In genomic region chr15:78540955-78541743, GRCh38 we compare ENCODE assay signal across 8 cellular contexts. TPM values are rescaled to one million over a fixed set of nuclear protein-coding genes. Genes with fewer than 3 reads are reported as not detected.
DNase-seq lines count a peak whose midpoint lies in the region; ATAC-seq, FAIRE-seq and TF ChIP-seq lines count a peak whose summit lies in the region.

No MANE protein-coding gene starts in this region.

- H3K9me3 ChIP-seq in CD4-positive, alpha-beta T cell (ENCODE audit: control insufficient read depth, low read length): no peaks in the 10 kb centered on the region
- no peaks in the 10 kb centered on the region for H3K9me3 ChIP-seq in skeletal muscle satellite cell (replicated peaks; ENCODE audit: low read length)

- intact Hi-C loops in CD4-positive, alpha-beta T cell (cut with DNase I, micrococcal nuclease): loop anchor here (1.0 to 10.0 kb wide), 6 partner anchors 24 to 236 kb away; partner anchors contain the start of genes CHRNA5 (in 2 of the 2) and IREB2 (in 1 of the 2)
- intact Hi-C loops in activated T-helper 1 cell treated with anti-CD3 and anti-CD28 coated beads, Interleukin-12 subunit alpha, Interleukin-12 subunit beta, Interleukin-2, Interleukin-4 antibody, amounts not matched to agents 30 ng/mL and 10 ng/mL and 1 ng/mL, durations not matched to agents 14 hours and 24 hours and 36 hours (cut with micrococcal nuclease): loop anchor here (1.0 to 5.0 kb wide), 5 partner anchors 24 to 331 kb away; partner anchors contain the start of genes CHRNA5, HYKK, MORF4L1 and SKIC8

- CTCF ChIA-PET in CD4-positive, alpha-beta T cell (lab: Charles Lee): interaction anchor here (1.1 to 1.9 kb wide), 2 partner anchors 9 to 210 kb away, joined by 3 to 5 read pairs; no protein-coding TSS in a partner anchor

- peak overlapping the region; percentile 97 for H3K27ac ChIP-seq in CD4-positive, alpha-beta T cell (ENCODE audit: low read depth, low read length)

- H3K27ac Mint-ChIP-seq in CD4-positive, alpha-beta T cell: peak overlapping the region; percentile 99
- H3K27ac Mint-ChIP-seq in activated T-helper 1 cell treated with anti-CD3 and anti-CD28 coated beads, Interleukin-12 subunit alpha, Interleukin-12 subunit beta, Interleukin-2, Interleukin-4 antibody, amounts not matched to agents 30 ng/mL and 10 ng/mL and 1 ng/mL, durations not matched to agents 14 hours and 24 hours and 36 hours: peak overlapping the region; percentile 98

- peak overlapping the region; percentile 93 for H3K4me3 Mint-ChIP-seq in CD4-positive, alpha-beta T cell
- peak overlapping the region; percentile 97 for H3K4me3 Mint-ChIP-seq in activated T-helper 1 cell treated with anti-CD3 and anti-CD28 coated beads, Interleukin-12 subunit alpha, Interleukin-12 subunit beta, Interleukin-2, Interleukin-4 antibody, amounts not matched to agents 30 ng/mL and 10 ng/mL and 1 ng/mL, durations not matched to agents 14 hours and 24 hours and 36 hours

- peaks cover 40% of the 10 kb centered on the region for H3K36me3 ChIP-seq in skeletal muscle satellite cell (ENCODE audit: insufficient read depth, low read length)

- peak in 1 of 10 experiments; percentile 5 for DNase-seq in CD4-positive, alpha-beta T cell
- DNase-seq in Jurkat, Clone E6-1 (ENCODE audit: low read depth, low spot score): no peak
- no peak for DNase-seq in activated T-helper 1 cell treated with anti-CD3 and anti-CD28 coated beads, Interleukin-12 subunit alpha, Interleukin-12 subunit beta, Interleukin-2, Interleukin-4 antibody, amounts not matched to agents 30 ng/mL and 10 ng/mL and 1 ng/mL, durations not matched to agents 14 hours and 24 hours and 36 hours (ENCODE audit: low spot score)
- peak; percentile 1 for DNase-seq in glomerular visceral epithelial cell (ENCODE audit: extremely low spot score)
- no peak for DNase-seq in D721Med (ENCODE audit: insufficient read length, low spot score)

- no peaks in the 10 kb centered on the region for H3K27me3 ChIP-seq in CD4-positive, alpha-beta T cell (ENCODE audit: control insufficient read depth, insufficient read depth, low read length)
- H3K27me3 ChIP-seq in skeletal muscle satellite cell (ENCODE audit: control insufficient read depth, insufficient read depth, low read length): no peaks in the 10 kb centered on the region

- POLR2A ChIA-PET in CD4-positive, alpha-beta T cell (lab: Charles Lee): interaction anchor here (0.5 to 3.9 kb wide), 17 partner anchors 8 to 332 kb away, joined by 3 to 51 read pairs (median 6); partner anchors contain the start of genes CHRNA5, DNAJA4, HYKK and IREB2

- peak overlapping the region; percentile 92 for H3K4me2 ChIP-seq in skeletal muscle satellite cell (ENCODE audit: low read length)

- peak overlapping the region; percentile 91 for H3K4me3 ChIP-seq in Jurkat, Clone E6-1 (ENCODE audit: low read length)
- peak overlapping the region; percentile 96 for H3K4me3 ChIP-seq in skeletal muscle satellite cell (ENCODE audit: low read length)

- H3K27me3 Mint-ChIP-seq in CD4-positive, alpha-beta T cell: no peaks in the 10 kb centered on the region
- no peaks in the 10 kb centered on the region for H3K27me3 Mint-ChIP-seq in activated T-helper 1 cell treated with anti-CD3 and anti-CD28 coated beads, Interleukin-12 subunit alpha, Interleukin-12 subunit beta, Interleukin-2, Interleukin-4 antibody, amounts not matched to agents 30 ng/mL and 10 ng/mL and 1 ng/mL, durations not matched to agents 14 hours and 24 hours and 36 hours (ENCODE audit: insufficient read depth)

- no peaks in the 10 kb centered on the region for H3K9me3 Mint-ChIP-seq in CD4-positive, alpha-beta T cell
- H3K9me3 Mint-ChIP-seq in activated T-helper 1 cell treated with anti-CD3 and anti-CD28 coated beads, Interleukin-12 subunit alpha, Interleukin-12 subunit beta, Interleukin-2, Interleukin-4 antibody, amounts not matched to agents 30 ng/mL and 10 ng/mL and 1 ng/mL, durations not matched to agents 14 hours and 24 hours and 36 hours: no peaks in the 10 kb centered on the region

- FAIRE-seq in D721Med (lab: Jason Lieb, UNC): no peak

- H3K9ac ChIP-seq in skeletal muscle satellite cell (ENCODE audit: low read depth, low read length): peak overlapping the region; percentile 97

- no peak for ATAC-seq in CD4-positive, alpha-beta T cell (ENCODE audit: poor library complexity)
- ATAC-seq in GM19452 (IDR thresholded peaks at IDR 0.05; ENCODE audit: unreplicated experiment): no peak
- no peak for ATAC-seq in HG02610 (IDR thresholded peaks at IDR 0.05; ENCODE audit: unreplicated experiment)

- peaks cover 36% of the 10 kb centered on the region for H3K4me1 Mint-ChIP-seq in CD4-positive, alpha-beta T cell (ENCODE audit: low read depth)
- H3K4me1 Mint-ChIP-seq in activated T-helper 1 cell treated with anti-CD3 and anti-CD28 coated beads, Interleukin-12 subunit alpha, Interleukin-12 subunit beta, Interleukin-2, Interleukin-4 antibody, amounts not matched to agents 30 ng/mL and 10 ng/mL and 1 ng/mL, durations not matched to agents 14 hours and 24 hours and 36 hours (ENCODE audit: low read depth): peaks cover 42% of the 10 kb centered on the region

- H3K36me3 Mint-ChIP-seq in CD4-positive, alpha-beta T cell (ENCODE audit: low read depth): peaks cover 62% of the 10 kb centered on the region
- peaks cover 34% of the 10 kb centered on the region for H3K36me3 Mint-ChIP-seq in activated T-helper 1 cell treated with anti-CD3 and anti-CD28 coated beads, Interleukin-12 subunit alpha, Interleukin-12 subunit beta, Interleukin-2, Interleukin-4 antibody, amounts not matched to agents 30 ng/mL and 10 ng/mL and 1 ng/mL, durations not matched to agents 14 hours and 24 hours and 36 hours (ENCODE audit: low read depth)

- no peak for TF ChIP-seq CTCF in CD4-positive, alpha-beta T cell (IDR thresholded peaks at IDR 0.05)
- no peak for TF ChIP-seq CTCF in D721Med (IDR thresholded peaks at IDR 0.05; ENCODE audit: insufficient read depth, missing control alignments)

- peaks cover 14% of the 10 kb centered on the region for H3K4me1 ChIP-seq in skeletal muscle satellite cell (ENCODE audit: control insufficient read depth, insufficient read depth, low read length)

RNA-seq across cellular contexts. Expression of gene PSMA4, which starts 0.9 kb away (rescaled TPM):
- 10 to 100 TPM; 65.5 to 66.4 TPM for total RNA-seq in CD4-positive, alpha-beta T cell
- 546 TPM for polyA plus RNA-seq in Jurkat, Clone E6-1 (2012; ENCODE audit: insufficient read depth, insufficient read length)
- total RNA-seq in activated T-helper 1 cell treated with anti-CD3 and anti-CD28 coated beads, Interleukin-12 subunit alpha, Interleukin-12 subunit beta, Interleukin-2, Interleukin-4 antibody, amounts not matched to agents 30 ng/mL and 10 ng/mL and 1 ng/mL, durations not matched to agents 14 hours and 24 hours and 36 hours: 317 and 318 TPM in 2 replicates
- total RNA-seq in skeletal muscle satellite cell (2012; rRNA removed): 322 and 348 TPM in 2 replicates

RNA-seq across cellular contexts. Expression of gene CHRNA5, which starts 24.2 kb away (rescaled TPM):
- total RNA-seq in CD4-positive, alpha-beta T cell: under 1 TPM; 0.25 TPM
- 22.2 TPM for polyA plus RNA-seq in Jurkat, Clone E6-1 (2012; ENCODE audit: insufficient read depth, insufficient read length)
- 6.4 and 10.3 TPM in 2 replicates for total RNA-seq in activated T-helper 1 cell treated with anti-CD3 and anti-CD28 coated beads, Interleukin-12 subunit alpha, Interleukin-12 subunit beta, Interleukin-2, Interleukin-4 antibody, amounts not matched to agents 30 ng/mL and 10 ng/mL and 1 ng/mL, durations not matched to agents 14 hours and 24 hours and 36 hours
- 2.4 and 5.8 TPM in 2 replicates for total RNA-seq in skeletal muscle satellite cell (2012; rRNA removed)

RNA-seq across cellular contexts. Expression of gene HYKK, which starts 33.8 kb away (rescaled TPM):
- total RNA-seq in CD4-positive, alpha-beta T cell: 1 to 10 TPM; 1.8 to 2.3 TPM
- 9.4 TPM for polyA plus RNA-seq in Jurkat, Clone E6-1 (2012; ENCODE audit: insufficient read depth, insufficient read length)
- 1.2 and 1.4 TPM in 2 replicates for total RNA-seq in activated T-helper 1 cell treated with anti-CD3 and anti-CD28 coated beads, Interleukin-12 subunit alpha, Interleukin-12 subunit beta, Interleukin-2, Interleukin-4 antibody, amounts not matched to agents 30 ng/mL and 10 ng/mL and 1 ng/mL, durations not matched to agents 14 hours and 24 hours and 36 hours
- total RNA-seq in skeletal muscle satellite cell (2012; rRNA removed): 2.3 and 3.5 TPM in 2 replicates
